21 cellular contexts compared by ENCODE assay signal in genomic region chr15:74345051-74345450, GRCh38. TPM values are rescaled to one million over a fixed set of nuclear protein-coding genes. Genes with fewer than 3 reads are reported as not detected.
DNase-seq lines count a peak whose midpoint lies in the region; ATAC-seq, FAIRE-seq and TF ChIP-seq lines count a peak whose summit lies in the region.
"Had no signal": no experiment of that assay in that cellular context is flagged by ENCODE, and none has a peak within 500 bp of the region (broad histone marks: within the 10 kb centered on the region; RNA-seq: fewer than 3 reads in every experiment).

No MANE protein-coding gene starts in this region.

- H3K27me3 Mint-ChIP-seq in neural crest cell (ENCODE audit: low read depth), result no peaks in the 10 kb centered on the region
- H3K27me3 Mint-ChIP-seq: activated T-cell treated with anti-CD3 and anti-CD28 coated beads, Interleukin-2, amount 50 U/mL, for 24 hours had no signal

- no peak overlapping the region for H3K4me3 Mint-ChIP-seq in neural crest cell
- H3K4me3 Mint-ChIP-seq: activated T-cell treated with anti-CD3 and anti-CD28 coated beads, Interleukin-2, amount 50 U/mL, for 24 hours had no signal

- no peak overlapping the region for H3K27ac ChIP-seq in right atrium auricular region
- H3K27ac ChIP-seq: heart left ventricle, HL-60, parathyroid adenoma had no signal

- H3K4me3 ChIP-seq in cardiac fibroblast (replicated peaks in 1 of 2; ENCODE audit: low read depth in 2 of 2, low read length in 2 of 2), result no peak overlapping the region
- no peak overlapping the region for H3K4me3 ChIP-seq in right atrium auricular region
- H3K4me3 ChIP-seq: adrenal gland, heart left ventricle had no signal

- no peaks in the 10 kb centered on the region for H3K27me3 ChIP-seq in right atrium auricular region
- H3K27me3 ChIP-seq: adrenal gland, heart left ventricle had no signal

- no peaks in the 10 kb centered on the region for H3K9me3 Mint-ChIP-seq in neural crest cell
- H3K9me3 Mint-ChIP-seq: activated T-cell treated with anti-CD3 and anti-CD28 coated beads, Interleukin-2, amount 50 U/mL, for 24 hours had no signal

- no peaks in the 10 kb centered on the region for H3K9me3 ChIP-seq in right atrium auricular region
- H3K9me3 ChIP-seq: adrenal gland, heart left ventricle had no signal

- ATAC-seq in GM21737 (IDR thresholded peaks at IDR 0.05; ENCODE audit: unreplicated experiment), result no peak
- ATAC-seq in GM19467 (IDR thresholded peaks at IDR 0.05; ENCODE audit: unreplicated experiment), result no peak
- ATAC-seq: heart left ventricle, left lobe of liver had no signal

- H3K4me1 ChIP-seq in right atrium auricular region, result no peaks in the 10 kb centered on the region
- H3K4me1 ChIP-seq: parathyroid adenoma had no signal

- peaks cover 16% of the 10 kb centered on the region for H3K4me1 Mint-ChIP-seq in neural crest cell

- FAIRE-seq in HTR-8/SVneo (lab: Jason Lieb, UNC), result no peak

- TF ChIP-seq CTCF in cardiac fibroblast (IDR thresholded peaks at IDR 0.05; ENCODE audit: low read depth, low read length) (no peak), neural crest cell (conservative IDR thresholded peaks at IDR 0.05) (no peak), right atrium auricular region (IDR thresholded peaks at IDR 0.05) (no peak)

- peak overlapping the region; percentile 85 for H3K27ac Mint-ChIP-seq in neural crest cell (ENCODE audit: unreplicated experiment)
- H3K27ac Mint-ChIP-seq: activated T-cell treated with anti-CD3 and anti-CD28 coated beads, Interleukin-2, amount 50 U/mL, for 24 hours had no signal

- H3K36me3 Mint-ChIP-seq in neural crest cell (ENCODE audit: low read depth), result no peaks in the 10 kb centered on the region

- intact Hi-C loops in cardiac septum (cut with DNase I), result no loop called here

- DNase-seq in EH (ENCODE audit: low read depth) (peak; percentile 25), HTR-8/SVneo (ENCODE audit: insufficient read length, low spot score) (peak; percentile 36), cardiac fibroblast (ENCODE audit: low read depth in 2 of 2) (peak; percentile 16 to 47), neural crest cell (ENCODE audit: low read depth, low spot score) (no peak), right atrium auricular region (ENCODE audit: low spot score) (no peak), cardiac septum (ENCODE audit: low spot score) (no peak)
- DNase-seq: activated T-cell treated with anti-CD3 and anti-CD28 coated beads, Interleukin-2, amount 50 U/mL, for 24 hours; cortex of kidney; DMS 273 treated with DMSO at 0.1 percent for 48 hours; erythroblast; heart left ventricle; Right ventricle myocardium superior; T-helper 2 cell had no signal

- H3K36me3 ChIP-seq in right atrium auricular region, result no peaks in the 10 kb centered on the region
- H3K36me3 ChIP-seq: heart left ventricle had no signal

RNA-seq across cellular contexts. Expression of gene CYP11A1, which starts 22.4 kb away (rescaled TPM):
- total RNA-seq in neural crest cell (0.77 and 1.0 TPM in 2 replicates), right atrium auricular region (1 to 10 TPM in 1 of 2 donors, under 1 TPM in 1; 0.71 to 1.0 TPM), cardiac septum (2.5 TPM)
- total RNA-seq: LHCN-M2, temporal lobe had no signal

Comparison
In these comparisons a context has a peak if more than half of its experiments do, and no peak if none do; other contexts are left out.
1. DNase-seq: peak in EH (single experiment), HTR-8/SVneo (single experiment) and cardiac fibroblast (2 of 2); none in neural crest cell (single experiment), right atrium auricular region (single experiment) and cardiac septum (single experiment).